In genomic region chr15:79960502-79961217, GRCh38 we compare ENCODE assay signal across 24 cellular contexts. TPM values are rescaled to one million over a fixed set of nuclear protein-coding genes. Genes with fewer than 3 reads are reported as not detected.
A peak's percentile ranks its signal among the peaks of the same experiment; 100 is the strongest.
DNase-seq lines count a peak whose midpoint lies in the region; ATAC-seq and TF ChIP-seq lines count a peak whose summit lies in the region.
"Had no signal": no experiment of that assay in that cellular context is flagged by ENCODE, and none has a peak within 500 bp of the region (broad histone marks: within the 10 kb centered on the region; RNA-seq: fewer than 3 reads in every experiment).

No MANE protein-coding gene starts in this region.

- TF ChIP-seq CTCF in cardiac fibroblast (IDR thresholded peaks at IDR 0.05; ENCODE audit: low read depth, low read length) (no peak), lower lobe of right lung (IDR thresholded peaks at IDR 0.05) (no peak), GM10266 (IDR thresholded peaks at IDR 0.05; ENCODE audit: control insufficient read depth, insufficient read depth, low read depth, missing control alignments) (no peak)

- no peaks in the 10 kb centered on the region for H3K9me3 ChIP-seq in lower lobe of right lung
- H3K9me3 ChIP-seq: breast epithelium, right atrium auricular region, thyroid gland had no signal

- peaks cover 13% of the 10 kb centered on the region for H3K4me1 ChIP-seq in lower lobe of right lung
- H3K4me1 ChIP-seq: breast epithelium, right atrium auricular region, thyroid gland had no signal

- H3K4me3 ChIP-seq in cardiac fibroblast (replicated peaks in 1 of 2; ENCODE audit: low read depth in 2 of 2, low read length in 2 of 2) (no peak overlapping the region), lower lobe of right lung (no peak overlapping the region)
- H3K4me3 ChIP-seq: breast epithelium, right atrium auricular region, thyroid gland had no signal

- H3K27me3 ChIP-seq in lower lobe of right lung (ENCODE audit: low read depth), result no peaks in the 10 kb centered on the region
- H3K27me3 ChIP-seq: breast epithelium, right atrium auricular region, thyroid gland had no signal

- intact Hi-C loops in lower lobe of right lung (cut with DNase I), result no loop called here

- peak overlapping the region; percentile 38 for H3K27ac ChIP-seq in lower lobe of right lung
- H3K27ac ChIP-seq: breast epithelium, HL-60, right atrium auricular region, thyroid gland had no signal

- peak; percentile 83 for DNase-seq in CD1c-positive myeloid dendritic cell (ENCODE audit: extremely low spot score)
- peak; percentile 56 for DNase-seq in HCEC 1CT
- DNase-seq in cardiac fibroblast (ENCODE audit: low read depth in 2 of 2), result peak; percentile 32 to 36
- DNase-seq in lower lobe of right lung, result no peak
- no peak for DNase-seq in GM10266 (ENCODE audit: extremely low spot score)
- no peak for DNase-seq in anterior cingulate cortex (lab: John Stamatoyannopoulos, UW)
- DNase-seq: activated CD8-positive, alpha-beta T cell treated with anti-CD3 and anti-CD28 coated beads for 36 hours; activated naive CD8-positive, alpha-beta T cell treated with anti-CD3 and anti-CD28 coated beads, Interleukin-2, amount 50 U/mL, for 24 hours; activated T-cell treated with anti-CD3 and anti-CD28 coated beads, Interleukin-2, amount 50 U/mL, for 4 hours; CD8-positive, alpha-beta memory T cell; DMS79; NCI-H1105; NCI-H526; SIG-M5; T-helper 17 cell; thyroid gland had no signal

- peak; percentile 19 to 73 for ATAC-seq in lower lobe of right lung
- no peak for ATAC-seq in GM18873 (IDR thresholded peaks at IDR 0.05; ENCODE audit: low FRiP score, unreplicated experiment)
- no peak for ATAC-seq in HG02840 (IDR thresholded peaks at IDR 0.05; ENCODE audit: low FRiP score, unreplicated experiment)
- ATAC-seq: activated CD8-positive, alpha-beta T cell treated with anti-CD3 and anti-CD28 coated beads for 36 hours; activated naive CD8-positive, alpha-beta T cell treated with anti-CD3 and anti-CD28 coated beads, Interleukin-2, amount 50 U/mL, for 24 hours; activated T-cell treated with anti-CD3 and anti-CD28 coated beads, Interleukin-2, amount 50 U/mL, for 4 hours; stimulated activated effector memory CD8-positive, alpha-beta T cell treated with anti-CD3 and anti-CD28 coated beads, Interleukin-12 subunit alpha, Interleukin-12 subunit beta, amount 100 ng/mL, for 72 hours; T-helper 17 cell had no signal

- H3K36me3 ChIP-seq in lower lobe of right lung, result no peaks in the 10 kb centered on the region
- H3K36me3 ChIP-seq: breast epithelium, right atrium auricular region, thyroid gland had no signal

RNA-seq across cellular contexts. Expression of gene BCL2A1, which starts 10.3 kb away (rescaled TPM):
- total RNA-seq in lower lobe of right lung, result 124 TPM
- total RNA-seq: endothelial cell of umbilical vein, osteocyte had no signal

Comparison
In these comparisons a context has a peak if more than half of its experiments do, and no peak if none do; other contexts are left out.
1. DNase-seq: peak in CD1c-positive myeloid dendritic cell (single experiment), HCEC 1CT (single experiment) and cardiac fibroblast (2 of 2); none in lower lobe of right lung (single experiment), GM10266 (single experiment) and anterior cingulate cortex (0 of 58).
2. ATAC-seq: peak in lower lobe of right lung (2 of 2); none in GM18873 (single experiment) and HG02840 (single experiment).